Comparison of ENCODE assay signal across 1 cellular context in genomic region chr5:10441992-10442435, GRCh38.
A peak's percentile ranks its signal among the peaks of the same experiment; 100 is the strongest.
TF ChIP-seq lines count a peak whose summit lies in the region.

No MANE protein-coding gene starts in this region.

TF ChIP-seq in H1, 55 proteins besides CTCF, POLR2A, EP300 and RAD21 (continued from another document):
- no peak for TF ChIP-seq NANOG (IDR thresholded peaks at IDR 0.05; ENCODE audit: insufficient read depth, low read depth, low read length, poor library complexity, severe bottlenecking)
- no peak for TF ChIP-seq KDM1A (IDR thresholded peaks at IDR 0.05; ENCODE audit: borderline replicate concordance, low read length)
- TF ChIP-seq RBBP5 (IDR thresholded peaks at IDR 0.05; ENCODE audit: borderline replicate concordance, low read depth, low read length) = peak; percentile 42; the same call in 1 of the 2 replicates
- TF ChIP-seq USF2 (IDR thresholded peaks at IDR 0.05; ENCODE audit: low read length) = no peak
- TF ChIP-seq, protein P1, sequence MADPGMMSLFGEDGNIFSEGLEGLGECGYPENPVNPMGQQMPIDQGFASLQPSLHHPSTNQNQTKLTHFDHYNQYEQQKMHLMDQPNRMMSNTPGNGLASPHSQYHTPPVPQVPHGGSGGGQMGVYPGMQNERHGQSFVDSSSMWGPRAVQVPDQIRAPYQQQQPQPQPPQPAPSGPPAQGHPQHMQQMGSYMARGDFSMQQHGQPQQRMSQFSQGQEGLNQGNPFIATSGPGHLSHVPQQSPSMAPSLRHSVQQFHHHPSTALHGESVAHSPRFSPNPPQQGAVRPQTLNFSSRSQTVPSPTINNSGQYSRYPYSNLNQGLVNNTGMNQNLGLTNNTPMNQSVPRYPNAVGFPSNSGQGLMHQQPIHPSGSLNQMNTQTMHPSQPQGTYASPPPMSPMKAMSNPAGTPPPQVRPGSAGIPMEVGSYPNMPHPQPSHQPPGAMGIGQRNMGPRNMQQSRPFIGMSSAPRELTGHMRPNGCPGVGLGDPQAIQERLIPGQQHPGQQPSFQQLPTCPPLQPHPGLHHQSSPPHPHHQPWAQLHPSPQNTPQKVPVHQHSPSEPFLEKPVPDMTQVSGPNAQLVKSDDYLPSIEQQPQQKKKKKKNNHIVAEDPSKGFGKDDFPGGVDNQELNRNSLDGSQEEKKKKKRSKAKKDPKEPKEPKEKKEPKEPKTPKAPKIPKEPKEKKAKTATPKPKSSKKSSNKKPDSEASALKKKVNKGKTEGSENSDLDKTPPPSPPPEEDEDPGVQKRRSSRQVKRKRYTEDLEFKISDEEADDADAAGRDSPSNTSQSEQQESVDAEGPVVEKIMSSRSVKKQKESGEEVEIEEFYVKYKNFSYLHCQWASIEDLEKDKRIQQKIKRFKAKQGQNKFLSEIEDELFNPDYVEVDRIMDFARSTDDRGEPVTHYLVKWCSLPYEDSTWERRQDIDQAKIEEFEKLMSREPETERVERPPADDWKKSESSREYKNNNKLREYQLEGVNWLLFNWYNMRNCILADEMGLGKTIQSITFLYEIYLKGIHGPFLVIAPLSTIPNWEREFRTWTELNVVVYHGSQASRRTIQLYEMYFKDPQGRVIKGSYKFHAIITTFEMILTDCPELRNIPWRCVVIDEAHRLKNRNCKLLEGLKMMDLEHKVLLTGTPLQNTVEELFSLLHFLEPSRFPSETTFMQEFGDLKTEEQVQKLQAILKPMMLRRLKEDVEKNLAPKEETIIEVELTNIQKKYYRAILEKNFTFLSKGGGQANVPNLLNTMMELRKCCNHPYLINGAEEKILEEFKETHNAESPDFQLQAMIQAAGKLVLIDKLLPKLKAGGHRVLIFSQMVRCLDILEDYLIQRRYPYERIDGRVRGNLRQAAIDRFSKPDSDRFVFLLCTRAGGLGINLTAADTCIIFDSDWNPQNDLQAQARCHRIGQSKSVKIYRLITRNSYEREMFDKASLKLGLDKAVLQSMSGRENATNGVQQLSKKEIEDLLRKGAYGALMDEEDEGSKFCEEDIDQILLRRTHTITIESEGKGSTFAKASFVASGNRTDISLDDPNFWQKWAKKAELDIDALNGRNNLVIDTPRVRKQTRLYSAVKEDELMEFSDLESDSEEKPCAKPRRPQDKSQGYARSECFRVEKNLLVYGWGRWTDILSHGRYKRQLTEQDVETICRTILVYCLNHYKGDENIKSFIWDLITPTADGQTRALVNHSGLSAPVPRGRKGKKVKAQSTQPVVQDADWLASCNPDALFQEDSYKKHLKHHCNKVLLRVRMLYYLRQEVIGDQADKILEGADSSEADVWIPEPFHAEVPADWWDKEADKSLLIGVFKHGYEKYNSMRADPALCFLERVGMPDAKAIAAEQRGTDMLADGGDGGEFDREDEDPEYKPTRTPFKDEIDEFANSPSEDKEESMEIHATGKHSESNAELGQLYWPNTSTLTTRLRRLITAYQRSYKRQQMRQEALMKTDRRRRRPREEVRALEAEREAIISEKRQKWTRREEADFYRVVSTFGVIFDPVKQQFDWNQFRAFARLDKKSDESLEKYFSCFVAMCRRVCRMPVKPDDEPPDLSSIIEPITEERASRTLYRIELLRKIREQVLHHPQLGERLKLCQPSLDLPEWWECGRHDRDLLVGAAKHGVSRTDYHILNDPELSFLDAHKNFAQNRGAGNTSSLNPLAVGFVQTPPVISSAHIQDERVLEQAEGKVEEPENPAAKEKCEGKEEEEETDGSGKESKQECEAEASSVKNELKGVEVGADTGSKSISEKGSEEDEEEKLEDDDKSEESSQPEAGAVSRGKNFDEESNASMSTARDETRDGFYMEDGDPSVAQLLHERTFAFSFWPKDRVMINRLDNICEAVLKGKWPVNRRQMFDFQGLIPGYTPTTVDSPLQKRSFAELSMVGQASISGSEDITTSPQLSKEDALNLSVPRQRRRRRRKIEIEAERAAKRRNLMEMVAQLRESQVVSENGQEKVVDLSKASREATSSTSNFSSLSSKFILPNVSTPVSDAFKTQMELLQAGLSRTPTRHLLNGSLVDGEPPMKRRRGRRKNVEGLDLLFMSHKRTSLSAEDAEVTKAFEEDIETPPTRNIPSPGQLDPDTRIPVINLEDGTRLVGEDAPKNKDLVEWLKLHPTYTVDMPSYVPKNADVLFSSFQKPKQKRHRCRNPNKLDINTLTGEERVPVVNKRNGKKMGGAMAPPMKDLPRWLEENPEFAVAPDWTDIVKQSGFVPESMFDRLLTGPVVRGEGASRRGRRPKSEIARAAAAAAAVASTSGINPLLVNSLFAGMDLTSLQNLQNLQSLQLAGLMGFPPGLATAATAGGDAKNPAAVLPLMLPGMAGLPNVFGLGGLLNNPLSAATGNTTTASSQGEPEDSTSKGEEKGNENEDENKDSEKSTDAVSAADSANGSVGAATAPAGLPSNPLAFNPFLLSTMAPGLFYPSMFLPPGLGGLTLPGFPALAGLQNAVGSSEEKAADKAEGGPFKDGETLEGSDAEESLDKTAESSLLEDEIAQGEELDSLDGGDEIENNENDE (IDR thresholded peaks at IDR 0.05; ENCODE audit: insufficient replicate concordance, low read length) = no peak
- TF ChIP-seq KDM4A (IDR thresholded peaks at IDR 0.05; ENCODE audit: low read depth, low read length, severe bottlenecking) = peak; percentile 64
